Comparison of ENCODE assay signal across 9 cellular contexts in genomic region chr9:135251996-135252760, GRCh38.
"Had no signal": no experiment of that assay in that cellular context is flagged by ENCODE, and none has a peak within 500 bp of the region (broad histone marks: within the 10 kb centered on the region; RNA-seq: fewer than 3 reads in every experiment).

No MANE protein-coding gene starts in this region.

- H3K27ac Mint-ChIP-seq: activated naive CD4-positive, alpha-beta T cell treated with anti-CD3 and anti-CD28 coated beads, Interleukin-2, amount 10 ng/mL, durations not matched to agents 7 days and 5 days; activated T-helper 17 cell treated with anti-CD3 and anti-CD28 coated beads, Interleukin-2, amount 50 U/mL, for 72 hours; natural killer cell had no signal

- H3K27me3 ChIP-seq: testis had no signal

- DNase-seq: activated naive CD4-positive, alpha-beta T cell treated with anti-CD3 and anti-CD28 coated beads, Interleukin-2, amount 10 ng/mL, durations not matched to agents 7 days and 5 days; dermis blood vessel endothelial cell; hypothalamus; mammary epithelial cell; natural killer cell; stimulated activated CD4-positive, alpha-beta T cell treated with anti-CD3 and anti-CD28 coated beads, Interleukin-4, amount 100 ng/mL, for 4 hours; stimulated activated naive CD8-positive, alpha-beta T cell treated with anti-CD3 and anti-CD28 coated beads, Interleukin-15, amount 100 ng/mL, for 72 hours; testis had no signal

- H3K36me3 Mint-ChIP-seq: activated naive CD4-positive, alpha-beta T cell treated with anti-CD3 and anti-CD28 coated beads, Interleukin-2, amount 10 ng/mL, durations not matched to agents 7 days and 5 days; natural killer cell had no signal

- H3K4me3 ChIP-seq: testis had no signal

- H3K4me1 ChIP-seq: testis had no signal

- H3K9me3 ChIP-seq: testis had no signal

- ATAC-seq: activated T-helper 17 cell treated with anti-CD3 and anti-CD28 coated beads, Interleukin-2, amount 50 U/mL, for 72 hours; natural killer cell; stimulated activated naive CD8-positive, alpha-beta T cell treated with anti-CD3 and anti-CD28 coated beads, Interleukin-15, amount 100 ng/mL, for 72 hours had no signal

- H3K27ac ChIP-seq: testis had no signal

- H3K4me1 Mint-ChIP-seq: activated naive CD4-positive, alpha-beta T cell treated with anti-CD3 and anti-CD28 coated beads, Interleukin-2, amount 10 ng/mL, durations not matched to agents 7 days and 5 days; activated T-helper 17 cell treated with anti-CD3 and anti-CD28 coated beads, Interleukin-2, amount 50 U/mL, for 72 hours; natural killer cell; stimulated activated naive CD8-positive, alpha-beta T cell treated with anti-CD3 and anti-CD28 coated beads, Interleukin-15, amount 100 ng/mL, for 72 hours had no signal

- H3K4me3 Mint-ChIP-seq: activated naive CD4-positive, alpha-beta T cell treated with anti-CD3 and anti-CD28 coated beads, Interleukin-2, amount 10 ng/mL, durations not matched to agents 7 days and 5 days; activated T-helper 17 cell treated with anti-CD3 and anti-CD28 coated beads, Interleukin-2, amount 50 U/mL, for 72 hours; natural killer cell; stimulated activated naive CD8-positive, alpha-beta T cell treated with anti-CD3 and anti-CD28 coated beads, Interleukin-15, amount 100 ng/mL, for 72 hours had no signal

- H3K9me3 Mint-ChIP-seq: activated naive CD4-positive, alpha-beta T cell treated with anti-CD3 and anti-CD28 coated beads, Interleukin-2, amount 10 ng/mL, durations not matched to agents 7 days and 5 days; activated T-helper 17 cell treated with anti-CD3 and anti-CD28 coated beads, Interleukin-2, amount 50 U/mL, for 72 hours; natural killer cell; stimulated activated naive CD8-positive, alpha-beta T cell treated with anti-CD3 and anti-CD28 coated beads, Interleukin-15, amount 100 ng/mL, for 72 hours had no signal
